ENCODE assay signal across 8 cellular contexts in genomic region chr1:201505505-201505893, GRCh38.
A peak's percentile ranks its signal among the peaks of the same experiment; 100 is the strongest.
DNase-seq lines count a peak whose midpoint lies in the region; ATAC-seq lines count a peak whose summit lies in the region.

No MANE protein-coding gene starts in this region.

- peak; percentile 73 for DNase-seq in NCI-H1092 treated with DMSO at 0.1 percent for 48 hours (lab: John Stamatoyannopoulos, UW)
- no peak for DNase-seq in NCI-H1092 (lab: John Stamatoyannopoulos, UW)
- peak; percentile 47 for DNase-seq in NCI-H2196 (lab: John Stamatoyannopoulos, UW; ENCODE audit: unreplicated experiment)
- peak; percentile 60 to 74 for DNase-seq in T47D (ENCODE audit: low read depth in 1 of 2, low spot score in 1 of 2)
- peak; percentile 37 for DNase-seq in medulla oblongata (ENCODE audit: extremely low spot score)
- no peak for DNase-seq in NK-92 (lab: John Stamatoyannopoulos, UW; ENCODE audit: unreplicated experiment)

- ATAC-seq in GM19463 (IDR thresholded peaks at IDR 0.05; ENCODE audit: unreplicated experiment) (no peak), HG03565 (IDR thresholded peaks at IDR 0.05; ENCODE audit: unreplicated experiment) (no peak)

- in situ Hi-C loops in T47D (cut with HindIII; ENCODE audit: low pct_unique_long_range_greater_than_20kb, low sequenced_read_pairs) = no loop called here

Comparison
In these comparisons a context has a peak if more than half of its experiments do, and no peak if none do; other contexts are left out.
1. DNase-seq: peak in NCI-H1092 treated with DMSO at 0.1 percent for 48 hours (single experiment), NCI-H2196 (single experiment), T47D (2 of 2) and medulla oblongata (single experiment); none in NCI-H1092 (single experiment) and NK-92 (single experiment).